In the genomic region with DNA sequence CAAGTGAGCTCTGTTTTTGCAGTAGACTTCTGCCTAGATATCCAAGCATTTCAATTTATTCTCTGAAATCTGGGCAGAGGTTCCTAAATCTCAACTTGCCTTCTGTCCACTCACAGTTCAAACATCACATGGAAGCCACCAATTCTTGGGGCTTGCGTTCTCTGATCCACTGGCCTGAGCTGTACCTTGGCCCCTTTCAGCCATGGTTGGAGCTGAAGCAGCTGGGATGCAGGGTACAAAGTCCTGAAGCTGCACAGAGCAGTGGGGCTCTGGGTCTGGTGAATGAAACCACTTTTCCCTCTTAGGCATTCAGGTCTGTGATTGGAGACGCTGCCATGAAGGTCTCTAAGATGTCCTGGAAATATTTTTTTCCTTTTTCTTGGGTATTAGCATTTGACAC, we compare ENCODE assay signal across 28 cellular contexts.
"Had no signal": no experiment of that assay in that cellular context is flagged by ENCODE, and none has a peak within 500 bp of the region (broad histone marks: within the 10 kb centered on the region; RNA-seq: fewer than 3 reads in every experiment).

No MANE protein-coding gene starts in this region.

- H3K27ac ChIP-seq: colonic mucosa, coronary artery, dorsolateral prefrontal cortex, epithelial cell of prostate, esophagus muscularis mucosa, esophagus squamous epithelium, foreskin keratinocyte, gastrocnemius medialis, gastroesophageal sphincter, heart left ventricle, heart right ventricle had no signal

- FAIRE-seq: colon, endometrium, endothelial cell of umbilical vein, frontal cortex had no signal

- H3K4me3 ChIP-seq: colonic mucosa, coronary artery, dorsolateral prefrontal cortex, esophagus muscularis mucosa, esophagus squamous epithelium, gastrocnemius medialis, gastroesophageal sphincter, heart left ventricle, heart right ventricle had no signal

- H3K9me3 ChIP-seq: colonic mucosa, esophagus muscularis mucosa, esophagus squamous epithelium, gastrocnemius medialis, gastroesophageal sphincter, heart left ventricle, heart right ventricle had no signal

- DNase-seq: colonic mucosa; cortex of kidney; dermis blood vessel endothelial cell; dorsolateral prefrontal cortex; effector CD4-positive, alpha-beta T cell; effector CD8-positive, alpha-beta T cell; effector memory CD4-positive, alpha-beta T cell; effector memory CD8-positive, alpha-beta T cell; endodermal cell; erythroblast; esophagus squamous epithelium; foreskin fibroblast; foreskin keratinocyte; foreskin melanocyte; gastrocnemius medialis; glutamatergic neuron; head of caudate nucleus; heart left ventricle; heart right ventricle had no signal

- ATAC-seq: effector memory CD8-positive, alpha-beta T cell; esophagus mucosa; foreskin keratinocyte; gastrocnemius medialis; gastroesophageal sphincter; heart left ventricle; heart right ventricle had no signal

- H3K4me1 ChIP-seq: colonic mucosa, esophagus muscularis mucosa, esophagus squamous epithelium, foreskin keratinocyte, gastrocnemius medialis, gastroesophageal sphincter, heart left ventricle, heart right ventricle had no signal

- H3K36me3 ChIP-seq: colonic mucosa, esophagus muscularis mucosa, esophagus squamous epithelium, gastrocnemius medialis, gastroesophageal sphincter, heart left ventricle, heart right ventricle had no signal

- H3K27me3 ChIP-seq: colonic mucosa, dorsolateral prefrontal cortex, esophagus muscularis mucosa, esophagus squamous epithelium, foreskin keratinocyte, gastrocnemius medialis, gastroesophageal sphincter, heart left ventricle, heart right ventricle had no signal
